9 cellular contexts compared by ENCODE assay signal in the genomic region with DNA sequence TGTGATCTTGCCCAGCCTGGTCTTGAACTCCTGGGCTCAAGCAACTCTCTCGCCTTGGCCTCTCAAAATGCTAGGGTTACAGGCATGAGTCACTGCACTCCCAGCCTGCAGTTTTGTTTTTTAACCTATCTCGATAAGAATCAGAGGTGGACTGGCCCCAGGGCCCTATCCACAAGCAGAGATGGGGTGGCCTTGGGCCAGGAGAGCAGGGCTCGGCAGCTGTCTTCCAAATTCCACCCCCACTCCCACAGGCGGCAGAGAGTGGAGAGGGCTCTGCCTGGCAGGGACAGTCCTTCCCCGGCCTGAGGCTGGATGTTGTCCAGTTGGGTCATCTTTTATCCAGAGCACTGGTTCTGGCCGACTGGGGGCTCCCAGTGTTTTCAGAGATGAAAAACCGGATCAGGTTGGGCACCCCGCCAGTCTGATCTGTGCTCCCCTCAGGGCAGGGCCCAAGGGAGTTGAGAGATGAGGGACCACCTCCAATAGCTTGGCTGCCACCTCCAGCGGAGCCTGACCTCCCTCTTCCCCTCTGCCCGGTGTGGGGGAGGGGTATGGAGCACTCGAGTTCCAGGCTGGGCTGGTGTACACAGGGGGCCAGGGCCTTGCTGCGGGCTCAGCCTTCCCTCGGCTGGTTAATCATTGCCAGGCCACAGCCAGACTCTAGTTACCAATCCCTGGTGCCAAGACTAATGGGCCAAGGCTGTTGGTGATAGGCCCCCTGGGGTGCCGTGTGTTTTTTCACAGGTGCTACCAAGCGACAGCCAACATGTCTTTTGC. TPM values are rescaled to one million over a fixed set of nuclear protein-coding genes. Genes with fewer than 3 reads are reported as not detected.
DNase-seq lines count a peak whose midpoint lies in the region; ATAC-seq, FAIRE-seq and TF ChIP-seq lines count a peak whose summit lies in the region.
"Had no signal": no experiment of that assay in that cellular context is flagged by ENCODE, and none has a peak within 500 bp of the region (broad histone marks: within the 10 kb centered on the region; RNA-seq: fewer than 3 reads in every experiment).

No MANE protein-coding gene starts in this region.

- no peak overlapping the region for H3K27ac Mint-ChIP-seq in stimulated activated effector memory CD8-positive, alpha-beta T cell treated with anti-CD3 and anti-CD28 coated beads, Interleukin-12 subunit alpha, Interleukin-12 subunit beta, amount 100 ng/mL, for 72 hours

- H3K4me3 Mint-ChIP-seq in stimulated activated effector memory CD8-positive, alpha-beta T cell treated with anti-CD3 and anti-CD28 coated beads, Interleukin-12 subunit alpha, Interleukin-12 subunit beta, amount 100 ng/mL, for 72 hours: no peak overlapping the region

- TF ChIP-seq EP300 in stomach (IDR thresholded peaks at IDR 0.05): no peak

- H3K9me3 Mint-ChIP-seq in stimulated activated effector memory CD8-positive, alpha-beta T cell treated with anti-CD3 and anti-CD28 coated beads, Interleukin-12 subunit alpha, Interleukin-12 subunit beta, amount 100 ng/mL, for 72 hours: no peaks in the 10 kb centered on the region

- H3K36me3 Mint-ChIP-seq in stimulated activated effector memory CD8-positive, alpha-beta T cell treated with anti-CD3 and anti-CD28 coated beads, Interleukin-12 subunit alpha, Interleukin-12 subunit beta, amount 100 ng/mL, for 72 hours: peaks cover 7% of the 10 kb centered on the region

- H3K27me3 ChIP-seq in adrenal gland: no peaks in the 10 kb centered on the region
- H3K27me3 ChIP-seq in stomach: no peaks in the 10 kb centered on the region
- no peaks in the 10 kb centered on the region for H3K27me3 ChIP-seq in testis

- peak; percentile 97 for FAIRE-seq in islet of Langerhans (lab: Jason Lieb, UNC)
- no peak for FAIRE-seq in D721Med (lab: Jason Lieb, UNC)

- H3K36me3 ChIP-seq in adrenal gland (replicated peaks in 1 of 2) (no peaks in the 10 kb centered on the region), stomach (peaks cover 0 to 34% (median 10%) of the 10 kb centered on the region in 4 donors), testis (ENCODE audit: low read depth, missing control alignments) (no peaks in the 10 kb centered on the region)

- 38 to 57% (median 43%) methylated on average over 10 to 15 of the region's 15 CpGs for WGBS in adrenal gland, 4 donors
- 20 to 50% (median 23%) methylated on average over 10 to 15 of the region's 15 CpGs for WGBS in stomach, 5 donors
- WGBS in testis, 2 donors: 48 to 58% methylated on average over 9 to 15 of the region's 15 CpGs

- peaks cover 13 to 17% of the 10 kb centered on the region in 2 donors for H3K4me1 ChIP-seq in adrenal gland (replicated peaks in 1 of 2)
- peaks cover 32 to 57% (median 54%) of the 10 kb centered on the region in 4 donors for H3K4me1 ChIP-seq in stomach
- peaks cover 6% of the 10 kb centered on the region for H3K4me1 ChIP-seq in testis

- H3K4me1 Mint-ChIP-seq in stimulated activated effector memory CD8-positive, alpha-beta T cell treated with anti-CD3 and anti-CD28 coated beads, Interleukin-12 subunit alpha, Interleukin-12 subunit beta, amount 100 ng/mL, for 72 hours: no peaks in the 10 kb centered on the region

- H3K27ac ChIP-seq in adrenal gland (peak overlapping the region in 4 of 5 donors; percentile 18 to 70 (median 44)), stomach (peak overlapping the region; percentile 67 to 85 (median 79)), testis (no peak overlapping the region)

- no peak overlapping the region for H3K4me3 ChIP-seq in adrenal gland
- no peak overlapping the region for H3K4me3 ChIP-seq in stomach
- no peak overlapping the region for H3K4me3 ChIP-seq in testis

- ATAC-seq in stimulated activated effector memory CD8-positive, alpha-beta T cell treated with anti-CD3 and anti-CD28 coated beads, Interleukin-12 subunit alpha, Interleukin-12 subunit beta, amount 100 ng/mL, for 72 hours: no peak

- TF ChIP-seq POLR2A in adrenal gland (IDR thresholded peaks at IDR 0.05) (peak in 1 of 2 donors; percentile 48), stomach (IDR thresholded peaks at IDR 0.05) (no peak), testis (IDR thresholded peaks at IDR 0.05) (no peak)

- no peaks in the 10 kb centered on the region for H3K9me3 ChIP-seq in adrenal gland (replicated peaks in 1 of 3)
- no peaks in the 10 kb centered on the region for H3K9me3 ChIP-seq in stomach
- H3K9me3 ChIP-seq in testis: no peaks in the 10 kb centered on the region

- TF ChIP-seq CTCF in adrenal gland (IDR thresholded peaks at IDR 0.05): no peak
- TF ChIP-seq CTCF in stomach (IDR thresholded peaks at IDR 0.05): no peak
- TF ChIP-seq CTCF in D721Med (IDR thresholded peaks at IDR 0.05; ENCODE audit: insufficient read depth, missing control alignments): no peak
- TF ChIP-seq CTCF in testis (IDR thresholded peaks at IDR 0.05): no peak

- DNase-seq in HT-29 (ENCODE audit: low spot score): peak; percentile 72
- DNase-seq in adrenal gland: peak; percentile 80 to 95 (median 94)
- DNase-seq in stomach: peak; percentile 95
- DNase-seq in KG1 (lab: John Stamatoyannopoulos, UW): no peak
- no peak for DNase-seq in D721Med (ENCODE audit: insufficient read length, low spot score)
- no peak for DNase-seq in stimulated activated effector memory CD8-positive, alpha-beta T cell treated with anti-CD3 and anti-CD28 coated beads, Interleukin-12 subunit alpha, Interleukin-12 subunit beta, amount 100 ng/mL, for 72 hours (ENCODE audit: low spot score in 2 of 2)
- DNase-seq in testis: no peak
- DNase-seq: NCI-H1694 treated with DMSO at 0.1 percent for 48 hours had no signal

- intact Hi-C loops in adrenal gland (cut with DNase I): no loop called here
- intact Hi-C loops in stomach (cut with DNase I; ENCODE audit: low total_unique reads): no loop called here
- intact Hi-C loops in testis (cut with DNase I; ENCODE audit: low total_unique reads): no loop called here

RNA-seq across cellular contexts. Expression of a gene that starts 30.3 kb away (rescaled TPM):
- total RNA-seq in HT-29 (2014; rRNA removed; shearing (Covaris generic)): 29.0 and 36.8 TPM in 2 replicates
- total RNA-seq in adrenal gland (100 to 1,000 TPM in 1 of 8 donors, 10 to 100 TPM in 7; 20.5 to 128 (median 51.3) TPM), stomach (100 to 1,000 TPM; 138 to 515 (median 186) TPM), testis (100 to 1,000 TPM; 139 to 142 TPM)
- polyA plus RNA-seq in adrenal gland (100 to 1,000 TPM in 2 of 3 donors, 1 to 10 TPM in 1; 6.2 to 455 (median 157) TPM), stomach (10 to 100 TPM; 67.7 to 82.3 (median 68.5) TPM), testis (ENCODE audit: insufficient read depth, low read depth, low replicate concordance) (70.4 TPM)

RNA-seq across cellular contexts. Expression of a gene that starts 31.8 kb away (rescaled TPM):
- 162 and 184 TPM in 2 replicates for total RNA-seq in HT-29 (2014; rRNA removed; shearing (Covaris generic))
- total RNA-seq in adrenal gland (10 to 100 TPM in 7 of 8 donors, 1 to 10 TPM in 1; 9.9 to 40.5 (median 23.8) TPM), stomach (100 to 1,000 TPM in 4 of 5 donors, 10 to 100 TPM in 1; 72.3 to 565 (median 165) TPM), testis (10 to 100 TPM; 20.6 to 34.3 TPM)
- polyA plus RNA-seq in adrenal gland (10 to 100 TPM in 2 of 3 donors, 1 to 10 TPM in 1; 1.2 to 90.3 (median 51.4) TPM), stomach (100 to 1,000 TPM; 144 to 199 (median 184) TPM), testis (ENCODE audit: insufficient read depth, low read depth, low replicate concordance) (22.9 TPM)

RNA-seq across cellular contexts. Expression of a gene that starts 40.9 kb away (rescaled TPM):
- 108 and 134 TPM in 2 replicates for total RNA-seq in HT-29 (2014; rRNA removed; shearing (Covaris generic))
- total RNA-seq in adrenal gland: 10 to 100 TPM; 18.6 to 30.3 (median 25.6) TPM
- polyA plus RNA-seq in adrenal gland: 10 to 100 TPM; 17.9 to 67.8 (median 56.0) TPM
- total RNA-seq in stomach: 100 to 1,000 TPM in 2 of 5 donors, 10 to 100 TPM in 3; 13.2 to 219 (median 48.1) TPM
- 10 to 100 TPM; 20.8 to 49.7 (median 36.2) TPM for polyA plus RNA-seq in stomach
- 10 to 100 TPM; 45.7 to 46.6 TPM for total RNA-seq in testis
- 28.3 TPM for polyA plus RNA-seq in testis (ENCODE audit: insufficient read depth, low read depth, low replicate concordance)

RNA-seq across cellular contexts. Expression of a gene that starts 41.9 kb away (rescaled TPM):
- 12.3 and 13.6 TPM in 2 replicates for total RNA-seq in HT-29 (2014; rRNA removed; shearing (Covaris generic))
- 10 to 100 TPM; 26.6 to 90.8 (median 48.7) TPM for total RNA-seq in adrenal gland
- 10 to 100 TPM; 10.1 to 43.2 (median 28.3) TPM for polyA plus RNA-seq in adrenal gland
- 10 to 100 TPM in 4 of 5 donors, 1 to 10 TPM in 1; 9.0 to 27.4 (median 15.6) TPM for total RNA-seq in stomach
- polyA plus RNA-seq in stomach: 1 to 10 TPM; 5.4 to 9.3 (median 8.8) TPM
- 10 to 100 TPM; 15.6 to 22.6 TPM for total RNA-seq in testis
- 16.9 TPM for polyA plus RNA-seq in testis (ENCODE audit: insufficient read depth, low read depth, low replicate concordance)

Comparison
In these comparisons a context has a peak if more than half of its experiments do, and no peak if none do; other contexts are left out.
1. DNase-seq: peak in HT-29 (single experiment), adrenal gland (7 of 7) and stomach (single experiment); none in KG1 (single experiment), D721Med (single experiment), stimulated activated effector memory CD8-positive, alpha-beta T cell treated with anti-CD3 and anti-CD28 coated beads, Interleukin-12 subunit alpha, Interleukin-12 subunit beta, amount 100 ng/mL, for 72 hours (0 of 2) and testis (single experiment).
2. H3K27ac ChIP-seq: peak in adrenal gland (4 of 5) and stomach (5 of 5); none in testis (0 of 2).